In genomic region chrX:54529559-54530357, GRCh38 we compare ENCODE assay signal across 8 cellular contexts. TPM values are rescaled to one million over a fixed set of nuclear protein-coding genes. Genes with fewer than 3 reads are reported as not detected.
DNase-seq lines count a peak whose midpoint lies in the region; ATAC-seq and TF ChIP-seq lines count a peak whose summit lies in the region.

TSS of gene GNL3L (plus strand) at chrX:54530219. CDS start at chrX:54532567, 2,348 bp downstream.

- no peaks in the 10 kb centered on the region for H3K36me3 ChIP-seq in colonic mucosa

- H3K27ac ChIP-seq in colonic mucosa: peak within 1 kb of the TSS; percentile 59

- peak; percentile 76 for ATAC-seq in HG03460 (IDR thresholded peaks at IDR 0.05; ENCODE audit: unreplicated experiment)
- peak; percentile 94 for ATAC-seq in left colon

- H3K27me3 ChIP-seq in colonic mucosa: no peaks in the 10 kb centered on the region

- no peak for TF ChIP-seq CTCF in colonic mucosa (IDR thresholded peaks at IDR 0.05)

- no peaks in the 10 kb centered on the region for H3K4me1 ChIP-seq in colonic mucosa

- DNase-seq in Ammon's horn (ENCODE audit: low spot score): peak; percentile 92
- DNase-seq in GM19240 (ENCODE audit: insufficient read length, low spot score): peak; percentile 70
- peak; percentile 70 for DNase-seq in NCI-H524 treated with DMSO at 0.1 percent for 48 hours (lab: John Stamatoyannopoulos, UW)
- DNase-seq in activated CD4-positive, alpha-beta T cell treated with anti-CD3 and anti-CD28 coated beads for 4 hours: peak; percentile 73 to 83
- DNase-seq in colonic mucosa: peak; percentile 81
- DNase-seq in left colon: peak; percentile 90 to 91
- DNase-seq in stimulated activated CD4-positive, alpha-beta T cell treated with anti-CD3 and anti-CD28 coated beads, Interleukin-1b, Interleukin-23, amount 100 ng/mL, for 4 hours (ENCODE audit: low read depth in 2 of 2): peak; percentile 65 to 70

- H3K4me3 ChIP-seq in colonic mucosa: peak within 1 kb of the TSS; percentile 67

- no peaks in the 10 kb centered on the region for H3K9me3 ChIP-seq in colonic mucosa

- intact Hi-C loops in colonic mucosa (cut with DNase I) (loop anchor here (2.0 kb wide), 1 partner anchor 45 kb away; no protein-coding TSS in a partner anchor), left colon (cut with DNase I, micrococcal nuclease) (no loop called here)

- H3K9ac ChIP-seq in colonic mucosa (ENCODE audit: low read depth in 2 of 2, low read length in 2 of 2): peak within 1 kb of the TSS; percentile 75 to 76

RNA-seq across cellular contexts. Expression of gene GNL3L, which starts in this region (rescaled TPM):
- total RNA-seq in colonic mucosa (10 to 100 TPM; 23.5 to 38.3 TPM), left colon (10 to 100 TPM; 29.2 to 36.2 TPM)

Comparison
In these comparisons a context has a peak if more than half of its experiments do, and no peak if none do; other contexts are left out.
1. Peak in every context shown above with its lines: DNase-seq, ATAC-seq, H3K4me3 ChIP-seq and H3K27ac ChIP-seq.